Comparison of ENCODE assay signal across 1 cellular context in genomic region chr6:80332013-80332412, GRCh38.
TF ChIP-seq lines count a peak whose summit lies in the region.

No MANE protein-coding gene starts in this region.

TF ChIP-seq in SK-N-SH treated with all-trans-retinoic acid at 6 μM for 48 hours, 23 proteins besides CTCF, POLR2A, EP300 and RAD21 (continued from another document):
- TF ChIP-seq CREB5 (CRISPR knock-in tag; IDR thresholded peaks at IDR 0.05; ENCODE audit: low read depth) (no peak), PPARA (CRISPR knock-in tag; IDR thresholded peaks at IDR 0.05; ENCODE audit: borderline replicate concordance) (no peak), SNAI2 (CRISPR knock-in tag; IDR thresholded peaks at IDR 0.05) (no peak), ISL1 (CRISPR knock-in tag; IDR thresholded peaks at IDR 0.05) (no peak), ZFP30 (CRISPR knock-in tag; IDR thresholded peaks at IDR 0.05) (no peak), ESRRG (CRISPR knock-in tag; IDR thresholded peaks at IDR 0.05) (no peak)
